In genomic region chr9:127805620-127806019, GRCh38 we compare ENCODE assay signal across 7 cellular contexts. TPM values are rescaled to one million over a fixed set of nuclear protein-coding genes. Genes with fewer than 3 reads are reported as not detected.
A peak's percentile ranks its signal among the peaks of the same experiment; 100 is the strongest.
DNase-seq lines count a peak whose midpoint lies in the region; ATAC-seq, FAIRE-seq and TF ChIP-seq lines count a peak whose summit lies in the region.

No MANE protein-coding gene starts in this region.

- H3K4me3 Mint-ChIP-seq in Calu3 (ENCODE audit: low read depth, unreplicated experiment) = no peak overlapping the region

- no peaks in the 10 kb centered on the region for H3K27me3 Mint-ChIP-seq in Calu3 (ENCODE audit: unreplicated experiment)

- FAIRE-seq in kidney (lab: Jason Lieb, UNC) = no peak

- H3K27ac ChIP-seq in right lobe of liver (no peak overlapping the region), kidney (ENCODE audit: low read depth in 2 of 2, low read length in 2 of 2) (no peak overlapping the region), substantia nigra (ENCODE audit: low read depth, low read length, poor library complexity, severe bottlenecking) (no peak overlapping the region), esophagus muscularis mucosa (replicated peaks in 1 of 4) (no peak overlapping the region)

- H3K4me1 ChIP-seq in right lobe of liver (peaks cover 0 to 50% (median 20%) of the 10 kb centered on the region in 4 donors), kidney (ENCODE audit: control insufficient read depth in 1 of 2, insufficient read depth in 1 of 2, low read depth in 1 of 2, low read length in 2 of 2) (peaks cover 13 to 23% of the 10 kb centered on the region in 2 donors), esophagus muscularis mucosa (peaks cover 25 to 54% (median 44%) of the 10 kb centered on the region in 4 donors)

- CTCF ChIA-PET in Calu3 (lab: Charles Lee) (interaction anchor here (0.8 kb wide), 1 partner anchor 23 kb away, joined by 3 read pairs; no protein-coding TSS in a partner anchor), HEK293T (lab: Yijun Ruan, JAX) (interaction anchor here (0.6 to 1.0 kb wide), 3 partner anchors 14 to 902 kb away, joined by 3 to 6 read pairs (median 3); no protein-coding TSS in a partner anchor)

- no peak for TF ChIP-seq EP300 in esophagus muscularis mucosa (IDR thresholded peaks at IDR 0.05)

- H3K36me3 Mint-ChIP-seq in Calu3 (ENCODE audit: insufficient read depth, unreplicated experiment) = peaks cover 53% of the 10 kb centered on the region

- no peak for ATAC-seq in right lobe of liver

- no peaks in the 10 kb centered on the region for H3K9me3 ChIP-seq in right lobe of liver
- no peaks in the 10 kb centered on the region for H3K9me3 ChIP-seq in kidney (ENCODE audit: control insufficient read depth in 1 of 2, low read length in 2 of 2)
- no peaks in the 10 kb centered on the region for H3K9me3 ChIP-seq in esophagus muscularis mucosa

- H3K27ac Mint-ChIP-seq in Calu3 (ENCODE audit: unreplicated experiment) = no peak overlapping the region

- POLR2A ChIA-PET in HEK293T (lab: Yijun Ruan, JAX) = no interaction called here

- no peaks in the 10 kb centered on the region for H3K9me3 Mint-ChIP-seq in Calu3 (ENCODE audit: low read depth, unreplicated experiment)

- DNase-seq in Calu3 (peak; percentile 25), HEK293T (ENCODE audit: extremely low spot score) (peak; percentile 44), right lobe of liver (peak in 1 of 3 donors; percentile 37), kidney (no peak), substantia nigra (lab: John Stamatoyannopoulos, UW) (no peak), esophagus muscularis mucosa (ENCODE audit: extremely low spot score) (no peak)
- peak; percentile 66 to 67 for DNase-seq in activated T-cell treated with anti-CD3 and anti-CD28 coated beads, Interleukin-2, amount 50 U/mL, for 48 hours

- H3K4me1 Mint-ChIP-seq in Calu3 (ENCODE audit: low read depth, unreplicated experiment) = no peaks in the 10 kb centered on the region

- no peak overlapping the region for H3K4me3 ChIP-seq in right lobe of liver
- H3K4me3 ChIP-seq in kidney (ENCODE audit: low read length in 2 of 2) = no peak overlapping the region
- H3K4me3 ChIP-seq in esophagus muscularis mucosa = no peak overlapping the region

- intact Hi-C loops in Calu3 (cut with micrococcal nuclease; ENCODE audit: unreplicated experiment) = no loop called here
- intact Hi-C loops in right lobe of liver (cut with DNase I) = no loop called here
- intact Hi-C loops in kidney (cut with DNase I) = no loop called here
- intact Hi-C loops in esophagus muscularis mucosa (cut with DNase I) = no loop called here

- H3K27me3 ChIP-seq in right lobe of liver (no peaks in the 10 kb centered on the region), esophagus muscularis mucosa (no peaks in the 10 kb centered on the region)

- TF ChIP-seq CTCF in Calu3 (IDR thresholded peaks at IDR 0.05; ENCODE audit: unreplicated experiment) (no peak), right lobe of liver (IDR thresholded peaks at IDR 0.05) (peak in 3 of 4 donors; percentile 13 to 29 (median 23)), kidney (IDR thresholded peaks at IDR 0.05; ENCODE audit: borderline replicate concordance, extremely low read depth, insufficient read depth) (no peak), esophagus muscularis mucosa (IDR thresholded peaks at IDR 0.05) (no peak)

- BruUV-seq in Calu3 (replicated peaks; lab: Mats Ljungman, UMichigan) = TSS peak; percentile 49

- no peak for TF ChIP-seq POLR2A in right lobe of liver (IDR thresholded peaks at IDR 0.05)
- TF ChIP-seq POLR2A in esophagus muscularis mucosa (IDR thresholded peaks at IDR 0.05; ENCODE audit: low read depth) = no peak

- no peak overlapping the region for H3K9ac ChIP-seq in kidney (ENCODE audit: low read length in 2 of 2)

- H3K36me3 ChIP-seq in right lobe of liver (peaks cover 0 to 53% (median 7%) of the 10 kb centered on the region in 4 donors), kidney (ENCODE audit: control insufficient read depth in 1 of 2, insufficient read depth in 2 of 2, low read length in 2 of 2) (peaks cover 4 to 20% of the 10 kb centered on the region in 2 donors), esophagus muscularis mucosa (peaks cover 8 to 63% (median 48%) of the 10 kb centered on the region in 4 donors)

- 65% methylated on average over 5 of the region's 8 CpGs for WGBS in right lobe of liver (ENCODE audit: insufficient coverage, low coverage, low lambda C conversion rate, missing lambda C conversion rate)
- 80% methylated on average over 8 of the region's 8 CpGs for WGBS in esophagus muscularis mucosa

TF ChIP-seq in HEK293T, 16 proteins besides CTCF, POLR2A, EP300 and RAD21:
- TF ChIP-seq ARNT (IDR thresholded peaks at IDR 0.05) = no peak
- no peak for TF ChIP-seq L3MBTL2 (conservative IDR thresholded peaks at IDR 0.05)
- TF ChIP-seq SUZ12 (IDR thresholded peaks at IDR 0.05) = no peak
- no peak for TF ChIP-seq PKNOX1 (IDR thresholded peaks at IDR 0.05)
- TF ChIP-seq ELF4 (IDR thresholded peaks at IDR 0.05) = no peak
- no peak for TF ChIP-seq CTBP1 (IDR thresholded peaks at IDR 0.05; ENCODE audit: borderline replicate concordance)
- no peak for TF ChIP-seq TARDBP (IDR thresholded peaks at IDR 0.05)
- TF ChIP-seq FOXK2 (IDR thresholded peaks at IDR 0.05) = no peak
- no peak for TF ChIP-seq HDGF (IDR thresholded peaks at IDR 0.05; ENCODE audit: borderline replicate concordance)
- TF ChIP-seq BHLHE40 (IDR thresholded peaks at IDR 0.05; ENCODE audit: borderline replicate concordance) = no peak
- no peak for TF ChIP-seq SP1 (IDR thresholded peaks at IDR 0.05)

RNA-seq across cellular contexts. Expression of gene FPGS, which starts 2.9 kb away (rescaled TPM):
- total RNA-seq in Calu3 (2022) = 75.2 and 79.9 TPM in 2 replicates
- total RNA-seq in right lobe of liver = 10 to 100 TPM; 44.3 to 68.5 (median 56.9) TPM
- total RNA-seq in kidney = 77.2 TPM
- 44.0 TPM for polyA plus RNA-seq in kidney (ENCODE audit: insufficient read depth, low read depth, low replicate concordance)
- total RNA-seq in esophagus muscularis mucosa = 10 to 100 TPM; 36.1 to 56.3 (median 50.1) TPM

RNA-seq across cellular contexts. Expression of gene CDK9, which starts 19.8 kb away (rescaled TPM):
- total RNA-seq in Calu3 (2022) (41.8 and 51.3 TPM in 2 replicates), right lobe of liver (100 to 1,000 TPM in 1 of 6 experiments, 10 to 100 TPM in 5; 49.4 to 107 (median 54.5) TPM), kidney (93.5 TPM), esophagus muscularis mucosa (10 to 100 TPM; 54.4 to 79.6 (median 71.7) TPM)
- 45.2 TPM for polyA plus RNA-seq in kidney (ENCODE audit: insufficient read depth, low read depth, low replicate concordance)

RNA-seq across cellular contexts. Expression of gene SH2D3C, which starts 27.2 kb away (rescaled TPM):
- total RNA-seq in Calu3 (2022) (not detected in 2 replicates), right lobe of liver (1 to 10 TPM; 1.7 to 5.6 (median 2.7) TPM), kidney (27.7 TPM), esophagus muscularis mucosa (10 to 100 TPM in 3 of 4 donors, 1 to 10 TPM in 1; 5.0 to 18.1 (median 14.3) TPM)
- polyA plus RNA-seq in kidney (ENCODE audit: insufficient read depth, low read depth, low replicate concordance) = 13.7 TPM

RNA-seq across cellular contexts. Expression of gene ENG, which starts 48.8 kb away (rescaled TPM):
- total RNA-seq in Calu3 (2022) (0.32 TPM in 1 of 2 replicates, not detected in the other), right lobe of liver (10 to 100 TPM; 27.4 to 90.1 (median 54.1) TPM), kidney (135 TPM), esophagus muscularis mucosa (10 to 100 TPM; 36.5 to 91.2 (median 78.3) TPM)
- polyA plus RNA-seq in kidney (ENCODE audit: insufficient read depth, low read depth, low replicate concordance) = 158 TPM

Comparison
In these comparisons a context has a peak if more than half of its experiments do, and no peak if none do; other contexts are left out.
1. DNase-seq: peak in Calu3 (single experiment), HEK293T (single experiment) and activated T-cell treated with anti-CD3 and anti-CD28 coated beads, Interleukin-2, amount 50 U/mL, for 48 hours (2 of 2); none in kidney (single experiment), substantia nigra (0 of 49) and esophagus muscularis mucosa (single experiment).
2. CTCF ChIP-seq: peak in right lobe of liver (3 of 4); none in Calu3 (single experiment), kidney (single experiment) and esophagus muscularis mucosa (0 of 3).